In genomic region chr4:22593933-22594332, GRCh38 we compare ENCODE assay signal across 12 cellular contexts.
DNase-seq lines count a peak whose midpoint lies in the region; ATAC-seq and TF ChIP-seq lines count a peak whose summit lies in the region.
"Had no signal": no experiment of that assay in that cellular context is flagged by ENCODE, and none has a peak within 500 bp of the region (broad histone marks: within the 10 kb centered on the region; RNA-seq: fewer than 3 reads in every experiment).

No MANE protein-coding gene starts in this region.

- intact Hi-C loops in esophagus muscularis mucosa (cut with DNase I) (no loop called here), left colon (cut with DNase I, micrococcal nuclease) (loop anchor here in 1 of 2 donors (10.0 kb wide), 1 partner anchor 179 kb away; no protein-coding TSS in a partner anchor)

- no peaks in the 10 kb centered on the region for H3K9me3 ChIP-seq in OCI-LY3 (ENCODE audit: insufficient read depth, low read length)
- no peaks in the 10 kb centered on the region for H3K9me3 ChIP-seq in esophagus muscularis mucosa

- no peak for ATAC-seq in GM19023 (IDR thresholded peaks at IDR 0.05; ENCODE audit: unreplicated experiment)
- no peak for ATAC-seq in left colon
- ATAC-seq in HG02571 (IDR thresholded peaks at IDR 0.05; ENCODE audit: unreplicated experiment), result no peak
- ATAC-seq: HepG2 had no signal

- no peak for TF ChIP-seq POLR2A in esophagus muscularis mucosa (IDR thresholded peaks at IDR 0.05; ENCODE audit: low read depth)

- H3K36me3 ChIP-seq in OCI-LY3 (replicated peaks; ENCODE audit: low read depth, low read length) (no peaks in the 10 kb centered on the region), esophagus muscularis mucosa (no peaks in the 10 kb centered on the region)

- H3K27me3 ChIP-seq in OCI-LY3 (ENCODE audit: low read depth, low read length) (no peaks in the 10 kb centered on the region), esophagus muscularis mucosa (no peaks in the 10 kb centered on the region)

- WGBS in esophagus muscularis mucosa, result 86% methylated on average over 10 of the region's 10 CpGs

- H3K4me1 ChIP-seq in OCI-LY3 (ENCODE audit: low read length), result peaks cover 51% of the 10 kb centered on the region
- H3K4me1 ChIP-seq in esophagus muscularis mucosa, result no peaks in the 10 kb centered on the region

- no peak for TF ChIP-seq CTCF in OCI-LY3 (IDR thresholded peaks at IDR 0.05; ENCODE audit: low read depth, low read length)
- TF ChIP-seq CTCF in esophagus muscularis mucosa (IDR thresholded peaks at IDR 0.05), result no peak

- TF ChIP-seq EP300 in esophagus muscularis mucosa (IDR thresholded peaks at IDR 0.05), result no peak

- H2AFZ ChIP-seq in OCI-LY3 (ENCODE audit: low read depth, low read length), result no peak overlapping the region

- H3K4me2 ChIP-seq in OCI-LY3 (ENCODE audit: low read length), result no peak overlapping the region

- peaks cover 7% of the 10 kb centered on the region; the same call in 1 of the 2 replicates for H3K79me2 ChIP-seq in OCI-LY3 (ENCODE audit: low read length)

- H3K27ac ChIP-seq in OCI-LY3 (ENCODE audit: low read length), result peak overlapping the region; percentile 99; the same call in 1 of the 2 replicates
- no peak overlapping the region for H3K27ac ChIP-seq in esophagus muscularis mucosa (replicated peaks in 1 of 4)

- no peaks in the 10 kb centered on the region for H4K20me1 ChIP-seq in OCI-LY3 (ENCODE audit: insufficient read depth, low read length)

- H3K9ac ChIP-seq in OCI-LY3 (ENCODE audit: low read length), result no peak overlapping the region

- DNase-seq in Ammon's horn (ENCODE audit: low spot score) (peak; percentile 27), esophagus muscularis mucosa (ENCODE audit: extremely low spot score) (peak; percentile 70), medulla oblongata (ENCODE audit: extremely low spot score) (peak; percentile 69), left colon (no peak), mesenteric fat pad (ENCODE audit: low spot score) (no peak)
- DNase-seq: ACHN; CD4-positive, alpha-beta T cell; DMS79 had no signal

- no peak overlapping the region for H3K4me3 ChIP-seq in OCI-LY3 (ENCODE audit: low read length)
- no peak overlapping the region for H3K4me3 ChIP-seq in esophagus muscularis mucosa

Comparison
In these comparisons a context has a peak if more than half of its experiments do, and no peak if none do; other contexts are left out.
1. DNase-seq: peak in Ammon's horn (single experiment), esophagus muscularis mucosa (single experiment) and medulla oblongata (single experiment); none in left colon (0 of 2) and mesenteric fat pad (single experiment).